In genomic region chr2:113692698-113693428, GRCh38 we compare ENCODE assay signal across 10 cellular contexts.
A peak's percentile ranks its signal among the peaks of the same experiment; 100 is the strongest.
DNase-seq lines count a peak whose midpoint lies in the region; ATAC-seq and TF ChIP-seq lines count a peak whose summit lies in the region.
"Had no signal": no experiment of that assay in that cellular context is flagged by ENCODE, and none has a peak within 500 bp of the region (broad histone marks: within the 10 kb centered on the region; RNA-seq: fewer than 3 reads in every experiment).

No MANE protein-coding gene starts in this region.

- no peaks in the 10 kb centered on the region for H3K36me3 ChIP-seq in left ventricle myocardium inferior
- H3K36me3 ChIP-seq in right atrium auricular region: no peaks in the 10 kb centered on the region

- H3K27ac Mint-ChIP-seq in stimulated activated naive CD8-positive, alpha-beta T cell treated with anti-CD3 and anti-CD28 coated beads, Interleukin-15, Interleukin-2, amounts not matched to agents 100 ng/mL and 50 ng/mL, for 24 hours: peak overlapping the region; percentile 99

- H3K9me3 ChIP-seq in left ventricle myocardium inferior (replicated peaks) (no peaks in the 10 kb centered on the region), right atrium auricular region (no peaks in the 10 kb centered on the region)

- TF ChIP-seq CTCF in left ventricle myocardium inferior (IDR thresholded peaks at IDR 0.05; ENCODE audit: borderline replicate concordance) (no peak), right atrium auricular region (IDR thresholded peaks at IDR 0.05) (no peak)

- H3K27ac ChIP-seq in left ventricle myocardium inferior (replicated peaks) (peak overlapping the region; percentile 64), right atrium auricular region (no peak overlapping the region)

- H3K4me3 ChIP-seq in left ventricle myocardium inferior (no peak overlapping the region), right atrium auricular region (no peak overlapping the region)

- peak overlapping the region; percentile 83 for H3K4me3 Mint-ChIP-seq in stimulated activated naive CD8-positive, alpha-beta T cell treated with anti-CD3 and anti-CD28 coated beads, Interleukin-15, Interleukin-2, amounts not matched to agents 100 ng/mL and 50 ng/mL, for 24 hours
- H3K4me3 Mint-ChIP-seq: neural crest cell had no signal

- ATAC-seq in HG03064 (IDR thresholded peaks at IDR 0.05; ENCODE audit: low read depth, unreplicated experiment): peak; percentile 79

- H3K9me3 Mint-ChIP-seq in stimulated activated naive CD8-positive, alpha-beta T cell treated with anti-CD3 and anti-CD28 coated beads, Interleukin-15, Interleukin-2, amounts not matched to agents 100 ng/mL and 50 ng/mL, for 24 hours: no peaks in the 10 kb centered on the region
- H3K9me3 Mint-ChIP-seq: neural crest cell had no signal

- no peaks in the 10 kb centered on the region for H3K27me3 ChIP-seq in left ventricle myocardium inferior (ENCODE audit: low read depth)
- no peaks in the 10 kb centered on the region for H3K27me3 ChIP-seq in right atrium auricular region

- no peaks in the 10 kb centered on the region for H3K27me3 Mint-ChIP-seq in stimulated activated naive CD8-positive, alpha-beta T cell treated with anti-CD3 and anti-CD28 coated beads, Interleukin-15, Interleukin-2, amounts not matched to agents 100 ng/mL and 50 ng/mL, for 24 hours

- peaks cover 59% of the 10 kb centered on the region for H3K4me1 Mint-ChIP-seq in stimulated activated naive CD8-positive, alpha-beta T cell treated with anti-CD3 and anti-CD28 coated beads, Interleukin-15, Interleukin-2, amounts not matched to agents 100 ng/mL and 50 ng/mL, for 24 hours (ENCODE audit: low read depth)
- H3K4me1 Mint-ChIP-seq: neural crest cell had no signal

- intact Hi-C loops in left ventricle myocardium inferior (cut with micrococcal nuclease): no loop called here
- intact Hi-C loops in posterior cingulate gyrus (cut with DNase I): no loop called here

- no peaks in the 10 kb centered on the region for H3K36me3 Mint-ChIP-seq in stimulated activated naive CD8-positive, alpha-beta T cell treated with anti-CD3 and anti-CD28 coated beads, Interleukin-15, Interleukin-2, amounts not matched to agents 100 ng/mL and 50 ng/mL, for 24 hours (ENCODE audit: low read depth)

- H3K4me1 ChIP-seq in left ventricle myocardium inferior (peaks cover 14% of the 10 kb centered on the region), right atrium auricular region (peaks cover 0 to 6% of the 10 kb centered on the region in 2 donors)

- DNase-seq in left ventricle myocardium inferior (no peak), right atrium auricular region (ENCODE audit: low spot score) (no peak), posterior cingulate gyrus (no peak)
- peak; percentile 64 for DNase-seq in activated CD4-positive, alpha-beta T cell treated with anti-CD3 and anti-CD28 coated beads for 48 hours
- no peak for DNase-seq in effector CD8-positive, alpha-beta T cell (lab: John Stamatoyannopoulos, UW)
- no peak for DNase-seq in activated CD8-positive, alpha-beta memory T cell treated with anti-CD3 and anti-CD28 coated beads, Interleukin-2, amount 50 U/mL, for 4 hours
- DNase-seq: NCI-H446 had no signal
